9 cellular contexts compared by ENCODE assay signal in genomic region chr10:89413398-89413912, GRCh38. TPM values are rescaled to one million over a fixed set of nuclear protein-coding genes. Genes with fewer than 3 reads are reported as not detected.
DNase-seq lines count a peak whose midpoint lies in the region; ATAC-seq and TF ChIP-seq lines count a peak whose summit lies in the region.
"Had no signal": no experiment of that assay in that cellular context is flagged by ENCODE, and none has a peak within 500 bp of the region (broad histone marks: within the 10 kb centered on the region; RNA-seq: fewer than 3 reads in every experiment).

No MANE protein-coding gene starts in this region.

- 75 to 86% (median 79%) methylated on average over 7 of the region's 7 CpGs for WGBS in spleen, 5 donors

- TF ChIP-seq CTCF in HFF-Myc (IDR thresholded peaks at IDR 0.05; ENCODE audit: low read depth, low read length, missing control alignments) (no peak), glutamatergic neuron (IDR thresholded peaks at IDR 0.05; ENCODE audit: partially characterized antibody, unreplicated experiment) (no peak), spleen (IDR thresholded peaks at IDR 0.05 in 8 of 11, conservative IDR thresholded peaks at IDR 0.05 in 3 of 11) (no peak)
- no peak for TF ChIP-seq CTCF in activated CD8-positive, alpha-beta T cell treated with anti-CD3 and anti-CD28 coated beads for 36 hours (IDR thresholded peaks at IDR 0.05)

- H3K36me3 Mint-ChIP-seq in activated CD8-positive, alpha-beta T cell treated with anti-CD3 and anti-CD28 coated beads for 36 hours (ENCODE audit: low read depth), result peaks cover 32% of the 10 kb centered on the region
- no peaks in the 10 kb centered on the region for H3K36me3 Mint-ChIP-seq in glutamatergic neuron (ENCODE audit: unreplicated experiment)

- POLR2A ChIA-PET in activated CD8-positive, alpha-beta T cell treated with anti-CD3 and anti-CD28 coated beads for 36 hours (lab: Charles Lee), result interaction anchor here (1.0 to 1.8 kb wide), 8 partner anchors 10 to 333 kb away, joined by 3 to 8 read pairs (median 4); partner anchors contain the start of genes IFIT1 and LIPA

- no peak for DNase-seq in HFF-Myc (ENCODE audit: extremely low read depth, low read depth)
- DNase-seq in activated CD8-positive, alpha-beta T cell treated with anti-CD3 and anti-CD28 coated beads for 36 hours, result no peak
- no peak for DNase-seq in glutamatergic neuron
- DNase-seq in spleen, result no peak
- DNase-seq in SKM-1 treated with dmso at 0.1 percent for 144 hours (lab: John Stamatoyannopoulos, UW; ENCODE audit: unreplicated experiment), result no peak
- DNase-seq in Kasumi-1 (lab: John Stamatoyannopoulos, UW), result no peak
- no peak for DNase-seq in Ammon's horn (ENCODE audit: low spot score)
- no peak for DNase-seq in A172 (ENCODE audit: low spot score)
- DNase-seq: erythroblast had no signal

- H3K4me3 Mint-ChIP-seq in activated CD8-positive, alpha-beta T cell treated with anti-CD3 and anti-CD28 coated beads for 36 hours, result peak overlapping the region; percentile 86
- H3K4me3 Mint-ChIP-seq in glutamatergic neuron (ENCODE audit: unreplicated experiment), result peak overlapping the region; percentile 98

- H3K9me3 ChIP-seq in spleen, result peaks cover 0 to 6% (median 0%) of the 10 kb centered on the region in 8 donors

- H3K4me1 ChIP-seq in spleen, result peaks cover 25 to 51% (median 43%) of the 10 kb centered on the region in 6 donors

- H3K4me3 ChIP-seq in HFF-Myc (replicated peaks; ENCODE audit: low read depth, low read length), result peak overlapping the region; percentile 79; the same call in 1 of the 2 replicates
- peak overlapping the region in 6 of 8 donors; percentile 77 to 97 (median 80) for H3K4me3 ChIP-seq in spleen

- peaks cover 49% of the 10 kb centered on the region for H3K4me1 Mint-ChIP-seq in activated CD8-positive, alpha-beta T cell treated with anti-CD3 and anti-CD28 coated beads for 36 hours (ENCODE audit: low read depth)
- H3K4me1 Mint-ChIP-seq in glutamatergic neuron (ENCODE audit: low read depth, unreplicated experiment), result peaks cover 7% of the 10 kb centered on the region

- H3K36me3 ChIP-seq in spleen, result peaks cover 0 to 15% (median 11%) of the 10 kb centered on the region in 6 donors

- ATAC-seq in activated CD8-positive, alpha-beta T cell treated with anti-CD3 and anti-CD28 coated beads for 36 hours, result no peak

- H3K9me3 Mint-ChIP-seq in activated CD8-positive, alpha-beta T cell treated with anti-CD3 and anti-CD28 coated beads for 36 hours, result peaks cover 4% of the 10 kb centered on the region
- H3K9me3 Mint-ChIP-seq in glutamatergic neuron (ENCODE audit: unreplicated experiment), result peaks cover 7% of the 10 kb centered on the region

- no peak for TF ChIP-seq POLR2A in spleen (IDR thresholded peaks at IDR 0.05)

- H3K27ac ChIP-seq in spleen, result peak overlapping the region; percentile 92 to 99 (median 96)

- CTCF ChIA-PET in activated CD8-positive, alpha-beta T cell treated with anti-CD3 and anti-CD28 coated beads for 36 hours (lab: Charles Lee), result interaction anchor here (1.0 to 2.1 kb wide), 6 partner anchors 11 to 383 kb away, joined by 3 to 8 read pairs (median 4); partner anchors contain the start of gene IFIT1

- intact Hi-C loops in activated CD8-positive, alpha-beta T cell treated with anti-CD3 and anti-CD28 coated beads for 36 hours (cut with micrococcal nuclease), result no loop called here
- intact Hi-C loops in spleen (cut with DNase I; ENCODE audit: low total_unique reads), result no loop called here

- peak overlapping the region; percentile 89 for H3K27ac Mint-ChIP-seq in activated CD8-positive, alpha-beta T cell treated with anti-CD3 and anti-CD28 coated beads for 36 hours
- no peak overlapping the region for H3K27ac Mint-ChIP-seq in glutamatergic neuron (ENCODE audit: unreplicated experiment)

- no peaks in the 10 kb centered on the region for H3K27me3 Mint-ChIP-seq in activated CD8-positive, alpha-beta T cell treated with anti-CD3 and anti-CD28 coated beads for 36 hours
- peaks cover 11% of the 10 kb centered on the region for H3K27me3 Mint-ChIP-seq in glutamatergic neuron (ENCODE audit: unreplicated experiment)

- no peaks in the 10 kb centered on the region for H3K27me3 ChIP-seq in spleen (replicated peaks in 1 of 7)

RNA-seq across cellular contexts. Expression of gene IFIT5, which starts 0.9 kb away (rescaled TPM):
- 10 to 100 TPM; 11.7 to 12.6 TPM for total RNA-seq in activated CD8-positive, alpha-beta T cell treated with anti-CD3 and anti-CD28 coated beads for 36 hours
- total RNA-seq in glutamatergic neuron (ENCODE audit: unreplicated experiment) (5.1 TPM), spleen (10 to 100 TPM; 17.3 to 23.7 (median 20.4) TPM)
- polyA plus RNA-seq in spleen, result 10 to 100 TPM in 2 of 3 donors, 1 to 10 TPM in 1; 9.3 to 13.6 (median 11.4) TPM
- total RNA-seq in A172 (2014; rRNA removed; shearing (Covaris generic)), result 35.5 and 38.5 TPM in 2 replicates

RNA-seq across cellular contexts. Expression of gene IFIT1, which starts 21.0 kb away (rescaled TPM):
- 1 to 10 TPM; 6.1 to 6.3 TPM for total RNA-seq in activated CD8-positive, alpha-beta T cell treated with anti-CD3 and anti-CD28 coated beads for 36 hours
- total RNA-seq in glutamatergic neuron (ENCODE audit: unreplicated experiment) (not detected), spleen (10 to 100 TPM; 13.5 to 35.7 (median 24.2) TPM)
- polyA plus RNA-seq in spleen, result 10 to 100 TPM in 2 of 3 donors, 1 to 10 TPM in 1; 8.8 to 26.5 (median 10.8) TPM
- 21.2 and 22.9 TPM in 2 replicates for total RNA-seq in A172 (2014; rRNA removed; shearing (Covaris generic))

RNA-seq across cellular contexts. Expression of gene IFIT1B, which starts 35.6 kb away (rescaled TPM):
- total RNA-seq in activated CD8-positive, alpha-beta T cell treated with anti-CD3 and anti-CD28 coated beads for 36 hours, result not detected
- total RNA-seq in glutamatergic neuron (ENCODE audit: unreplicated experiment) (not detected), spleen (10 to 100 TPM in 1 of 7 donors, 1 to 10 TPM in 3, under 1 TPM in 1, not detected in 2; 0.49 to 36.9 (median 2.9) TPM)
- polyA plus RNA-seq in spleen, result under 1 TPM in 1 of 3 donors, not detected in 2; 0.04 TPM
- not detected in 2 replicates for total RNA-seq in A172 (2014; rRNA removed; shearing (Covaris generic))
